In the genomic region with DNA sequence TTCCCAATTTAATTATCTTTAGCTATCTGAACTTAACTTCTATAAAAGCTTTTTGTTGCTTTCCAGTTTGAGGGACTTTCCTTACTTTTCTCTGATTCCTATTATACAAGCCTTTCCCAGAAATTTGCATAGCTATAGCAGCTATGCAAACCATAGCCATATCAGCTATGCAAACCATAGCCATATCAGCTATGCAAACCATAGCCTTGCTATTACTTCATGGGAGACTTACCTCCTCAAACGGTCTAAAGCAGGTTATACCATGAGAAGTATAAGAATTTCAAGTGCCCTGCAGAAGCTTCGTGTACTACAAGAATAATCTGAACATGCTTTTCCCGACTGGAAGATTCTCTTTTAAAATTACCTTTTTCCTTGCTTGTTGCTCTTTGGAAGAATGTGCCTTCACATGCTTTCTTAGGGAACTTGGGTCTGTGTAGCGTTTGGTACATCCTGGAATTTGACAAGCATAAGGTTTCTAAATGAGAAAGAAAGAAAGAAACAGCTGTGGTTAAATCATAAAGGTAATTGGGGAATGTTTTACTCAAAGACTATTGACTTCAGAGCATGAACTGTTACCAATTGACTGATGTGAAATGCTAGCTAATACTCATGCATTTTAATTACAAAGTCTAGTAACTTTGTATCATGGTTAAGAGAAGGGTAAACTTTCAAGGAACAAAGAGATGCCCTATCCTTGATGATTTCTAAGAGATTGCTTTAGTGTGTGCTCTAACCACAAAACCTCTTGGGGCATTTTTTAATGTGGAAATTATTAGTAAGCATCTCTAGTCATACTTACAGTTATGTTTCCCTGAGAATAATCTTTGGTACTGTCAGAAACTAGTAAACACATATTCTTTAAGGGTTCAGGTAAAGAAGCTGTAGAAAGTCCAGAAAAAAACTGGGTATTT, we compare ENCODE assay signal across 15 cellular contexts.
DNase-seq lines count a peak whose midpoint lies in the region; ATAC-seq and TF ChIP-seq lines count a peak whose summit lies in the region.
"Had no signal": no experiment of that assay in that cellular context is flagged by ENCODE, and none has a peak within 500 bp of the region (broad histone marks: within the 10 kb centered on the region; RNA-seq: fewer than 3 reads in every experiment).

No MANE protein-coding gene starts in this region.

- no peak for TF ChIP-seq RAD21 in SK-N-SH (IDR thresholded peaks at IDR 0.05; ENCODE audit: low read length)

- no peaks in the 10 kb centered on the region for H3K36me3 Mint-ChIP-seq in activated naive CD4-positive, alpha-beta T cell treated with anti-CD3 and anti-CD28 coated beads, Interleukin-2, amount 10 ng/mL, durations not matched to agents 7 days and 5 days
- H3K36me3 Mint-ChIP-seq: T-cell had no signal

- H3K27me3 Mint-ChIP-seq in activated naive CD4-positive, alpha-beta T cell treated with anti-CD3 and anti-CD28 coated beads, Interleukin-2, amount 10 ng/mL, durations not matched to agents 7 days and 5 days = no peaks in the 10 kb centered on the region

- H3K4me1 Mint-ChIP-seq in activated naive CD4-positive, alpha-beta T cell treated with anti-CD3 and anti-CD28 coated beads, Interleukin-2, amount 10 ng/mL, durations not matched to agents 7 days and 5 days = no peaks in the 10 kb centered on the region
- H3K4me1 Mint-ChIP-seq: B cell, T-cell had no signal

- no peak overlapping the region for H3K4me3 ChIP-seq in SK-N-SH (ENCODE audit: low read depth in 2 of 2, low read length in 1 of 2)
- H3K4me3 ChIP-seq: adrenal gland had no signal

- peaks cover 5 to 6% of the 10 kb centered on the region in 2 experiments; a peak in 3 of 4 replicates for H3K4me1 ChIP-seq in SK-N-SH (ENCODE audit: control insufficient read depth in 1 of 2, insufficient read depth in 2 of 2, low read depth in 1 of 2, low read length in 1 of 2)
- H3K4me1 ChIP-seq: adrenal gland had no signal

- H4K20me1 ChIP-seq in SK-N-SH (ENCODE audit: insufficient read depth) = no peaks in the 10 kb centered on the region

- no peak overlapping the region for H3K9ac ChIP-seq in SK-N-SH
- H3K9ac ChIP-seq: KMS-11 had no signal

- no peak overlapping the region for H3K4me3 Mint-ChIP-seq in activated naive CD4-positive, alpha-beta T cell treated with anti-CD3 and anti-CD28 coated beads, Interleukin-2, amount 10 ng/mL, durations not matched to agents 7 days and 5 days
- H3K4me3 Mint-ChIP-seq: B cell, neural crest cell, T-cell had no signal

- CTCF ChIA-PET in activated naive CD4-positive, alpha-beta T cell treated with anti-CD3 and anti-CD28 coated beads, Interleukin-2, amount 10 ng/mL, durations not matched to agents 7 days and 5 days (lab: Charles Lee) = no interaction called here
- CTCF ChIA-PET in SK-N-SH (lab: Yijun Ruan, JAX) = no interaction called here

- H3K27ac Mint-ChIP-seq in activated naive CD4-positive, alpha-beta T cell treated with anti-CD3 and anti-CD28 coated beads, Interleukin-2, amount 10 ng/mL, durations not matched to agents 7 days and 5 days = peak overlapping the region; percentile 56
- H3K27ac Mint-ChIP-seq: B cell, T-cell had no signal

- no peaks in the 10 kb centered on the region for H3K9me3 ChIP-seq in SK-N-SH
- H3K9me3 ChIP-seq: adrenal gland had no signal

- no peaks in the 10 kb centered on the region for H3K79me2 ChIP-seq in SK-N-SH (ENCODE audit: insufficient read depth)

- WGBS in SK-N-SH (ENCODE audit: low lambda C conversion rate) = 70% methylated on average over 4 of the region's 4 CpGs

- TF ChIP-seq EP300 in SK-N-SH (IDR thresholded peaks at IDR 0.05; ENCODE audit: borderline replicate concordance in 1 of 2, low read depth in 1 of 2, low read length in 1 of 2) = 0 out of 4 replicates have a peak, but pooled peaks of 1 of the 2 experiments have one; percentile 26

- H3F3A ChIP-seq in SK-N-SH (replicated peaks; ENCODE audit: insufficient read depth) = no peaks in the 10 kb centered on the region

- POLR2A ChIA-PET in SK-N-SH (lab: Yijun Ruan, JAX) = no interaction called here

- H3K4me2 ChIP-seq in SK-N-SH = no peak overlapping the region
- H3K4me2 ChIP-seq: KMS-11 had no signal

- H2AFZ ChIP-seq in SK-N-SH (ENCODE audit: low read depth) = no peak overlapping the region

- H3K9me2 ChIP-seq in SK-N-SH = no peaks in the 10 kb centered on the region

- H3K9me3 Mint-ChIP-seq in activated naive CD4-positive, alpha-beta T cell treated with anti-CD3 and anti-CD28 coated beads, Interleukin-2, amount 10 ng/mL, durations not matched to agents 7 days and 5 days = no peaks in the 10 kb centered on the region
- H3K9me3 Mint-ChIP-seq: neural crest cell, T-cell had no signal

- no peaks in the 10 kb centered on the region for H3K27me3 ChIP-seq in SK-N-SH (ENCODE audit: insufficient read depth)
- H3K27me3 ChIP-seq: adrenal gland had no signal

- H3K36me3 ChIP-seq in SK-N-SH (replicated peaks in 1 of 2; ENCODE audit: control insufficient read depth in 1 of 2, insufficient read depth in 2 of 2, low read length in 1 of 2) = peaks cover 0 to 46% of the 10 kb centered on the region in 2 experiments
- H3K36me3 ChIP-seq: adrenal gland had no signal

- no peak for ATAC-seq in HG03520 (IDR thresholded peaks at IDR 0.05; ENCODE audit: unreplicated experiment)
- ATAC-seq: left lobe of liver, T-cell had no signal

- no peak for TF ChIP-seq CTCF in SK-N-SH (IDR thresholded peaks at IDR 0.05)

- peak overlapping the region; percentile 22 to 63; a peak in 3 of 4 replicates for H3K27ac ChIP-seq in SK-N-SH (ENCODE audit: low read depth in 2 of 2, low read length in 1 of 2)
- H3K27ac ChIP-seq: adrenal gland, KMS-11 had no signal

- no peak for DNase-seq in activated naive CD4-positive, alpha-beta T cell treated with anti-CD3 and anti-CD28 coated beads, Interleukin-2, amount 10 ng/mL, durations not matched to agents 7 days and 5 days
- DNase-seq in activated naive CD4-positive, alpha-beta T cell treated with Interleukin-2 at 50 U/mL for 16 hours = no peak
- DNase-seq in SK-N-SH (no peak), fibroblast of the conjunctiva (ENCODE audit: low read depth) (peak; percentile 26), NCI-H226 (no peak)
- DNase-seq in stimulated activated naive CD4-positive, alpha-beta T cell (lab: John Stamatoyannopoulos, UW) = no peak
- no peak for DNase-seq in effector CD4-positive, alpha-beta T cell
- DNase-seq: adrenal gland, NCI-H2107, T-cell had no signal

TF ChIP-seq in SK-N-SH, 30 proteins besides CTCF, POLR2A, EP300 and RAD21 (continues in another document):
- TF ChIP-seq CHD2 (IDR thresholded peaks at IDR 0.05; ENCODE audit: low read length, partially characterized antibody) (no peak), TCF12 (IDR thresholded peaks at IDR 0.05) (peak; percentile 59), FOSL2 (IDR thresholded peaks at IDR 0.05; ENCODE audit: borderline replicate concordance, low read depth) (peak; percentile 13; the same call in 1 of the 2 replicates), GABPA (IDR thresholded peaks at IDR 0.05; ENCODE audit: low read depth) (no peak), PBX3 (IDR thresholded peaks at IDR 0.05) (0 out of 2 replicates have a peak, but pooled peaks have one; percentile 9), JUND (IDR thresholded peaks at IDR 0.05) (no peak), GATA2 (CRISPR knock-in tag; IDR thresholded peaks at IDR 0.05) (no peak)
- TF ChIP-seq, protein P1, sequence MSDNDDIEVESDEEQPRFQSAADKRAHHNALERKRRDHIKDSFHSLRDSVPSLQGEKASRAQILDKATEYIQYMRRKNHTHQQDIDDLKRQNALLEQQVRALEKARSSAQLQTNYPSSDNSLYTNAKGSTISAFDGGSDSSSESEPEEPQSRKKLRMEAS (IDR thresholded peaks at IDR 0.05; ENCODE audit: low read depth) = 0 out of 2 replicates have a peak, but pooled peaks have one; percentile 16
- TF ChIP-seq, protein P2, sequence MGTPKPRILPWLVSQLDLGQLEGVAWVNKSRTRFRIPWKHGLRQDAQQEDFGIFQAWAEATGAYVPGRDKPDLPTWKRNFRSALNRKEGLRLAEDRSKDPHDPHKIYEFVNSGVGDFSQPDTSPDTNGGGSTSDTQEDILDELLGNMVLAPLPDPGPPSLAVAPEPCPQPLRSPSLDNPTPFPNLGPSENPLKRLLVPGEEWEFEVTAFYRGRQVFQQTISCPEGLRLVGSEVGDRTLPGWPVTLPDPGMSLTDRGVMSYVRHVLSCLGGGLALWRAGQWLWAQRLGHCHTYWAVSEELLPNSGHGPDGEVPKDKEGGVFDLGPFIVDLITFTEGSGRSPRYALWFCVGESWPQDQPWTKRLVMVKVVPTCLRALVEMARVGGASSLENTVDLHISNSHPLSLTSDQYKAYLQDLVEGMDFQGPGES (IDR thresholded peaks at IDR 0.05; ENCODE audit: low read depth, low read length) = no peak
